ENCODE assay signal across 1 cellular context in genomic region chr19:18317998-18318800, GRCh38.
A peak's percentile ranks its signal among the peaks of the same experiment; 100 is the strongest.
TF ChIP-seq lines count a peak whose summit lies in the region.

No MANE protein-coding gene starts in this region.

TF ChIP-seq in GM12878, 131 proteins besides CTCF, POLR2A, EP300 and RAD21:
- 0 out of 2 replicates have a peak, but pooled peaks have one; percentile 27 for TF ChIP-seq EED (IDR thresholded peaks at IDR 0.05; ENCODE audit: low read depth)
- TF ChIP-seq, protein P1, sequence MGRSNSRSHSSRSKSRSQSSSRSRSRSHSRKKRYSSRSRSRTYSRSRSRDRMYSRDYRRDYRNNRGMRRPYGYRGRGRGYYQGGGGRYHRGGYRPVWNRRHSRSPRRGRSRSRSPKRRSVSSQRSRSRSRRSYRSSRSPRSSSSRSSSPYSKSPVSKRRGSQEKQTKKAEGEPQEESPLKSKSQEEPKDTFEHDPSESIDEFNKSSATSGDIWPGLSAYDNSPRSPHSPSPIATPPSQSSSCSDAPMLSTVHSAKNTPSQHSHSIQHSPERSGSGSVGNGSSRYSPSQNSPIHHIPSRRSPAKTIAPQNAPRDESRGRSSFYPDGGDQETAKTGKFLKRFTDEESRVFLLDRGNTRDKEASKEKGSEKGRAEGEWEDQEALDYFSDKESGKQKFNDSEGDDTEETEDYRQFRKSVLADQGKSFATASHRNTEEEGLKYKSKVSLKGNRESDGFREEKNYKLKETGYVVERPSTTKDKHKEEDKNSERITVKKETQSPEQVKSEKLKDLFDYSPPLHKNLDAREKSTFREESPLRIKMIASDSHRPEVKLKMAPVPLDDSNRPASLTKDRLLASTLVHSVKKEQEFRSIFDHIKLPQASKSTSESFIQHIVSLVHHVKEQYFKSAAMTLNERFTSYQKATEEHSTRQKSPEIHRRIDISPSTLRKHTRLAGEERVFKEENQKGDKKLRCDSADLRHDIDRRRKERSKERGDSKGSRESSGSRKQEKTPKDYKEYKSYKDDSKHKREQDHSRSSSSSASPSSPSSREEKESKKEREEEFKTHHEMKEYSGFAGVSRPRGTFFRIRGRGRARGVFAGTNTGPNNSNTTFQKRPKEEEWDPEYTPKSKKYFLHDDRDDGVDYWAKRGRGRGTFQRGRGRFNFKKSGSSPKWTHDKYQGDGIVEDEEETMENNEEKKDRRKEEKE (IDR thresholded peaks at IDR 0.05): no peak
